ENCODE assay signal across 1 cellular context in the genomic region with DNA sequence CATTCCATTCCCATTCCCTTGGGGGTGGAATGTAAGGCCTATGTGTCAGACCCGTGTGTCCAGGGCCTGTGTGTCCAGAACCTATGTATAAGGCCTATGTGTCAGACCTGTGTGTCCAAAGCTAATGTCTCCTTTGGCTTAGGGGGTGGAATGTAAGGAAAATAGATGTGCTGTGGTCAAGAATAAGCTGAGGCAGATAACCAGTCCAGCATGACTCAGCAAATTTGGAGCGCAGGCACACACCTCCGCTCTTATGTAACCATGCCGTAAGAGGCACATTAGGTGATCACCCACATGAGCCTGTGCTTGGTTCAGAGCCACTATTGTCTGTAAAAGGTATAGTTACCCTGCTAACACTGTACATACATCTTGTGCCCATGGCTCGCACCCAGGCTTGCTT.
TF ChIP-seq lines count a peak whose summit lies in the region.

No MANE protein-coding gene starts in this region.

TF ChIP-seq in GM23338, 12 proteins besides CTCF, POLR2A, EP300 and RAD21 (continued from another document):
- TF ChIP-seq, protein P1, sequence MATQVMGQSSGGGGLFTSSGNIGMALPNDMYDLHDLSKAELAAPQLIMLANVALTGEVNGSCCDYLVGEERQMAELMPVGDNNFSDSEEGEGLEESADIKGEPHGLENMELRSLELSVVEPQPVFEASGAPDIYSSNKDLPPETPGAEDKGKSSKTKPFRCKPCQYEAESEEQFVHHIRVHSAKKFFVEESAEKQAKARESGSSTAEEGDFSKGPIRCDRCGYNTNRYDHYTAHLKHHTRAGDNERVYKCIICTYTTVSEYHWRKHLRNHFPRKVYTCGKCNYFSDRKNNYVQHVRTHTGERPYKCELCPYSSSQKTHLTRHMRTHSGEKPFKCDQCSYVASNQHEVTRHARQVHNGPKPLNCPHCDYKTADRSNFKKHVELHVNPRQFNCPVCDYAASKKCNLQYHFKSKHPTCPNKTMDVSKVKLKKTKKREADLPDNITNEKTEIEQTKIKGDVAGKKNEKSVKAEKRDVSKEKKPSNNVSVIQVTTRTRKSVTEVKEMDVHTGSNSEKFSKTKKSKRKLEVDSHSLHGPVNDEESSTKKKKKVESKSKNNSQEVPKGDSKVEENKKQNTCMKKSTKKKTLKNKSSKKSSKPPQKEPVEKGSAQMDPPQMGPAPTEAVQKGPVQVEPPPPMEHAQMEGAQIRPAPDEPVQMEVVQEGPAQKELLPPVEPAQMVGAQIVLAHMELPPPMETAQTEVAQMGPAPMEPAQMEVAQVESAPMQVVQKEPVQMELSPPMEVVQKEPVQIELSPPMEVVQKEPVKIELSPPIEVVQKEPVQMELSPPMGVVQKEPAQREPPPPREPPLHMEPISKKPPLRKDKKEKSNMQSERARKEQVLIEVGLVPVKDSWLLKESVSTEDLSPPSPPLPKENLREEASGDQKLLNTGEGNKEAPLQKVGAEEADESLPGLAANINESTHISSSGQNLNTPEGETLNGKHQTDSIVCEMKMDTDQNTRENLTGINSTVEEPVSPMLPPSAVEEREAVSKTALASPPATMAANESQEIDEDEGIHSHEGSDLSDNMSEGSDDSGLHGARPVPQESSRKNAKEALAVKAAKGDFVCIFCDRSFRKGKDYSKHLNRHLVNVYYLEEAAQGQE (IDR thresholded peaks at IDR 0.05; ENCODE audit: unreplicated experiment): no peak
- no peak for TF ChIP-seq ZNF114 (CRISPR knock-in tag; IDR thresholded peaks at IDR 0.05)
- no peak for TF ChIP-seq JUNB (IDR thresholded peaks at IDR 0.05; ENCODE audit: unreplicated experiment)
- TF ChIP-seq STAT1 (IDR thresholded peaks at IDR 0.05; ENCODE audit: unreplicated experiment): no peak
- no peak for TF ChIP-seq ZNF331 (CRISPR knock-in tag; IDR thresholded peaks at IDR 0.05; ENCODE audit: low read depth)
- no peak for TF ChIP-seq EZH2 (IDR thresholded peaks at IDR 0.05; ENCODE audit: low read depth, unreplicated experiment)
- TF ChIP-seq NANOG (IDR thresholded peaks at IDR 0.05; ENCODE audit: borderline replicate concordance): no peak
- TF ChIP-seq, protein P2, sequence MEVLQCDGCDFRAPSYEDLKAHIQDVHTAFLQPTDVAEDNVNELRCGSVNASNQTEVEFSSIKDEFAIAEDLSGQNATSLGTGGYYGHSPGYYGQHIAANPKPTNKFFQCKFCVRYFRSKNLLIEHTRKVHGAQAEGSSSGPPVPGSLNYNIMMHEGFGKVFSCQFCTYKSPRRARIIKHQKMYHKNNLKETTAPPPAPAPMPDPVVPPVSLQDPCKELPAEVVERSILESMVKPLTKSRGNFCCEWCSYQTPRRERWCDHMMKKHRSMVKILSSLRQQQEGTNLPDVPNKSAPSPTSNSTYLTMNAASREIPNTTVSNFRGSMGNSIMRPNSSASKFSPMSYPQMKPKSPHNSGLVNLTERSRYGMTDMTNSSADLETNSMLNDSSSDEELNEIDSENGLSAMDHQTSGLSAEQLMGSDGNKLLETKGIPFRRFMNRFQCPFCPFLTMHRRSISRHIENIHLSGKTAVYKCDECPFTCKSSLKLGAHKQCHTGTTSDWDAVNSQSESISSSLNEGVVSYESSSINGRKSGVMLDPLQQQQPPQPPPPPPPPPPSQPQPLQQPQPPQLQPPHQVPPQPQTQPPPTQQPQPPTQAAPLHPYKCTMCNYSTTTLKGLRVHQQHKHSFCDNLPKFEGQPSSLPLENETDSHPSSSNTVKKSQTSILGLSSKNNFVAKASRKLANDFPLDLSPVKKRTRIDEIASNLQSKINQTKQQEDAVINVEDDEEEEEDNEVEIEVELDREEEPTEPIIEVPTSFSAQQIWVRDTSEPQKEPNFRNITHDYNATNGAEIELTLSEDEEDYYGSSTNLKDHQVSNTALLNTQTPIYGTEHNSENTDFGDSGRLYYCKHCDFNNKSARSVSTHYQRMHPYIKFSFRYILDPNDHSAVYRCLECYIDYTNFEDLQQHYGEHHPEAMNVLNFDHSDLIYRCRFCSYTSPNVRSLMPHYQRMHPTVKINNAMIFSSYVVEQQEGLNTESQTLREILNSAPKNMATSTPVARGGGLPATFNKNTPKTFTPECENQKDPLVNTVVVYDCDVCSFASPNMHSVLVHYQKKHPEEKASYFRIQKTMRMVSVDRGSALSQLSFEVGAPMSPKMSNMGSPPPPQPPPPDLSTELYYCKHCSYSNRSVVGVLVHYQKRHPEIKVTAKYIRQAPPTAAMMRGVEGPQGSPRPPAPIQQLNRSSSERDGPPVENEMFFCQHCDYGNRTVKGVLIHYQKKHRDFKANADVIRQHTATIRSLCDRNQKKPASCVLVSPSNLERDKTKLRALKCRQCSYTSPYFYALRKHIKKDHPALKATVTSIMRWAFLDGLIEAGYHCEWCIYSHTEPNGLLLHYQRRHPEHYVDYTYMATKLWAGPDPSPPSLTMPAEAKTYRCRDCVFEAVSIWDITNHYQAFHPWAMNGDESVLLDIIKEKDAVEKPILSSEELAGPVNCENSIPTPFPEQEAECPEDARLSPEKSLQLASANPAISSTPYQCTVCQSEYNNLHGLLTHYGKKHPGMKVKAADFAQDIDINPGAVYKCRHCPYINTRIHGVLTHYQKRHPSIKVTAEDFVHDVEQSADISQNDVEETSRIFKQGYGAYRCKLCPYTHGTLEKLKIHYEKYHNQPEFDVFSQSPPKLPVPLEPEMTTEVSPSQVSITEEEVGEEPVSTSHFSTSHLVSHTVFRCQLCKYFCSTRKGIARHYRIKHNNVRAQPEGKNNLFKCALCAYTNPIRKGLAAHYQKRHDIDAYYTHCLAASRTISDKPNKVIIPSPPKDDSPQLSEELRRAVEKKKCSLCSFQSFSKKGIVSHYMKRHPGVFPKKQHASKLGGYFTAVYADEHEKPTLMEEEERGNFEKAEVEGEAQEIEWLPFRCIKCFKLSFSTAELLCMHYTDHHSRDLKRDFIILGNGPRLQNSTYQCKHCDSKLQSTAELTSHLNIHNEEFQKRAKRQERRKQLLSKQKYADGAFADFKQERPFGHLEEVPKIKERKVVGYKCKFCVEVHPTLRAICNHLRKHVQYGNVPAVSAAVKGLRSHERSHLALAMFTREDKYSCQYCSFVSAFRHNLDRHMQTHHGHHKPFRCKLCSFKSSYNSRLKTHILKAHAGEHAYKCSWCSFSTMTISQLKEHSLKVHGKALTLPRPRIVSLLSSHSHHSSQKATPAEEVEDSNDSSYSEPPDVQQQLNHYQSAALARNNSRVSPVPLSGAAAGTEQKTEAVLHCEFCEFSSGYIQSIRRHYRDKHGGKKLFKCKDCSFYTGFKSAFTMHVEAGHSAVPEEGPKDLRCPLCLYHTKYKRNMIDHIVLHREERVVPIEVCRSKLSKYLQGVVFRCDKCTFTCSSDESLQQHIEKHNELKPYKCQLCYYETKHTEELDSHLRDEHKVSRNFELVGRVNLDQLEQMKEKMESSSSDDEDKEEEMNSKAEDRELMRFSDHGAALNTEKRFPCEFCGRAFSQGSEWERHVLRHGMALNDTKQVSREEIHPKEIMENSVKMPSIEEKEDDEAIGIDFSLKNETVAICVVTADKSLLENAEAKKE (CRISPR knock-in tag; IDR thresholded peaks at IDR 0.05): no peak
- no peak for TF ChIP-seq POLR2AphosphoS5 (IDR thresholded peaks at IDR 0.05; ENCODE audit: low read depth)
